ENCODE assay signal across 22 cellular contexts in genomic region chr5:20367178-20367577, GRCh38.
DNase-seq lines count a peak whose midpoint lies in the region; ATAC-seq and TF ChIP-seq lines count a peak whose summit lies in the region.
"Had no signal": no experiment of that assay in that cellular context is flagged by ENCODE, and none has a peak within 500 bp of the region (broad histone marks: within the 10 kb centered on the region; RNA-seq: fewer than 3 reads in every experiment).

No MANE protein-coding gene starts in this region.

- H3K36me3 Mint-ChIP-seq in Calu3 (ENCODE audit: insufficient read depth, unreplicated experiment) (no peaks in the 10 kb centered on the region), Caco-2 (ENCODE audit: insufficient read depth, unreplicated experiment) (no peaks in the 10 kb centered on the region)
- H3K36me3 Mint-ChIP-seq: CD8-positive, alpha-beta memory T cell; IgD-negative memory B cell had no signal

- H3K27ac Mint-ChIP-seq in Calu3 (ENCODE audit: unreplicated experiment) (no peak overlapping the region), Caco-2 (ENCODE audit: unreplicated experiment) (no peak overlapping the region)
- H3K27ac Mint-ChIP-seq: CD8-positive, alpha-beta memory T cell; IgD-negative memory B cell; T-helper 1 cell treated with Interleukin-12 subunit alpha and Interleukin-12 subunit beta and Interleukin-4 antibody, amounts not matched to agents 30 μg/mL and 1 μg/mL, for 36 hours had no signal

- DNase-seq in Calu3 (peak; percentile 10), LNCaP clone FGC (ENCODE audit: low read depth) (peak; percentile 58), NCI-H446 treated with DMSO at 0.1 percent for 48 hours (lab: John Stamatoyannopoulos, UW) (peak; percentile 97), left lobe of liver (ENCODE audit: low spot score) (peak; percentile 80), Caco-2 (no peak), epidermal melanocyte (ENCODE audit: insufficient read length, low spot score) (no peak)
- no peak for DNase-seq in activated CD8-positive, alpha-beta memory T cell treated with anti-CD3 and anti-CD28 coated beads for 24 hours
- no peak for DNase-seq in activated CD4-positive, alpha-beta T cell treated with anti-CD3 and anti-CD28 coated beads for 4 hours
- DNase-seq: CD8-positive, alpha-beta memory T cell; DND-41; H7; Kasumi-1; NCI-H1105 treated with DMSO at 0.1 percent for 48 hours; NCI-H1694 treated with DMSO at 0.1 percent for 48 hours; NCI-H2171 treated with DMSO at 0.1 percent for 48 hours; NCI-H510A; NCI-H82; PC-9 had no signal

- CTCF ChIA-PET in Calu3 (lab: Charles Lee) (no interaction called here), Caco-2 (lab: Charles Lee) (no interaction called here)

- no peak overlapping the region for H3K4me3 ChIP-seq in LNCaP clone FGC (ENCODE audit: low read depth, low read length)
- H3K4me3 ChIP-seq in Caco-2 (ENCODE audit: low read depth, low read length), result no peak overlapping the region
- H3K4me3 ChIP-seq: BLaER1 treated with 17β-estradiol and CSF1 and Interleukin-3, amounts not matched to agents 10 nM and 100 nM; PC-9; SJSA1 had no signal

- H3K27me3 Mint-ChIP-seq in Calu3 (ENCODE audit: unreplicated experiment) (no peaks in the 10 kb centered on the region), Caco-2 (ENCODE audit: insufficient read depth, unreplicated experiment) (peaks cover 10% of the 10 kb centered on the region)
- H3K27me3 Mint-ChIP-seq: CD8-positive, alpha-beta memory T cell; IgD-negative memory B cell had no signal

- H3K4me3 Mint-ChIP-seq in Calu3 (ENCODE audit: low read depth, unreplicated experiment), result no peak overlapping the region
- no peak overlapping the region for H3K4me3 Mint-ChIP-seq in Caco-2 (ENCODE audit: unreplicated experiment)
- H3K4me3 Mint-ChIP-seq: CD8-positive, alpha-beta memory T cell; IgD-negative memory B cell; T-helper 1 cell treated with Interleukin-12 subunit alpha and Interleukin-12 subunit beta and Interleukin-4 antibody, amounts not matched to agents 30 μg/mL and 1 μg/mL, for 36 hours had no signal

- peak; percentile 98 for ATAC-seq in left lobe of liver

- POLR2A ChIA-PET in Caco-2 (lab: Charles Lee), result no interaction called here

- H3K9me3 Mint-ChIP-seq in Calu3 (ENCODE audit: low read depth, unreplicated experiment), result peaks cover 6% of the 10 kb centered on the region
- no peaks in the 10 kb centered on the region for H3K9me3 Mint-ChIP-seq in Caco-2 (ENCODE audit: unreplicated experiment)

- intact Hi-C loops in Calu3 (cut with micrococcal nuclease; ENCODE audit: unreplicated experiment), result no loop called here
- intact Hi-C loops in Caco-2 (cut with micrococcal nuclease; ENCODE audit: unreplicated experiment), result no loop called here

- no peak for TF ChIP-seq CTCF in Calu3 (IDR thresholded peaks at IDR 0.05; ENCODE audit: unreplicated experiment)
- TF ChIP-seq CTCF in LNCaP clone FGC (IDR thresholded peaks at IDR 0.05; ENCODE audit: control insufficient read depth, extremely low read depth, insufficient read depth), result no peak
- TF ChIP-seq CTCF in Caco-2 (IDR thresholded peaks at IDR 0.05; ENCODE audit: insufficient read depth in 1 of 2, low read depth in 1 of 2, low read length in 1 of 2, severe bottlenecking in 1 of 2, unreplicated experiment in 1 of 2), result no peak

- H3K4me1 Mint-ChIP-seq in Calu3 (ENCODE audit: low read depth, unreplicated experiment), result peaks cover 8% of the 10 kb centered on the region
- no peaks in the 10 kb centered on the region for H3K4me1 Mint-ChIP-seq in Caco-2 (ENCODE audit: low read depth, unreplicated experiment)
- H3K4me1 Mint-ChIP-seq: CD8-positive, alpha-beta memory T cell; IgD-negative memory B cell had no signal

- H3K27me3 ChIP-seq in Caco-2 (replicated peaks; ENCODE audit: control insufficient read depth, insufficient read depth, low read length), result no peaks in the 10 kb centered on the region
- H3K27me3 ChIP-seq: BLaER1 treated with 17β-estradiol and CSF1 and Interleukin-3, amounts not matched to agents 10 nM and 100 nM; SJSA1 had no signal

- BruUV-seq in Calu3 (replicated peaks; lab: Mats Ljungman, UMichigan) (no TSS peak), Caco-2 (replicated peaks; lab: Mats Ljungman, UMichigan) (no TSS peak)

- H3K9me3 ChIP-seq in Caco-2, result no peaks in the 10 kb centered on the region
- H3K9me3 ChIP-seq: BLaER1 treated with 17β-estradiol and CSF1 and Interleukin-3, amounts not matched to agents 10 nM and 100 nM; SJSA1 had no signal

- H3K4me1 ChIP-seq in Caco-2, result no peaks in the 10 kb centered on the region
- H3K4me1 ChIP-seq: BLaER1 treated with 17β-estradiol and CSF1 and Interleukin-3, amounts not matched to agents 10 nM and 100 nM; SJSA1 had no signal

- H3K36me3 ChIP-seq in Caco-2 (ENCODE audit: control insufficient read depth, insufficient read depth, low read length), result no peaks in the 10 kb centered on the region
- H3K36me3 ChIP-seq: BLaER1 treated with 17β-estradiol and CSF1 and Interleukin-3, amounts not matched to agents 10 nM and 100 nM; SJSA1 had no signal

Comparison
In these comparisons a context has a peak if more than half of its experiments do, and no peak if none do; other contexts are left out.
1. DNase-seq: peak in Calu3 (single experiment), LNCaP clone FGC (single experiment), NCI-H446 treated with DMSO at 0.1 percent for 48 hours (single experiment) and left lobe of liver (single experiment); none in activated CD8-positive, alpha-beta memory T cell treated with anti-CD3 and anti-CD28 coated beads for 24 hours (single experiment), activated CD4-positive, alpha-beta T cell treated with anti-CD3 and anti-CD28 coated beads for 4 hours (0 of 2), Caco-2 (0 of 2) and epidermal melanocyte (single experiment).